ENCODE assay signal across 15 cellular contexts in genomic region chr11:62116458-62116857, GRCh38. TPM values are rescaled to one million over a fixed set of nuclear protein-coding genes. Genes with fewer than 3 reads are reported as not detected.
A peak's percentile ranks its signal among the peaks of the same experiment; 100 is the strongest.
DNase-seq lines count a peak whose midpoint lies in the region; ATAC-seq and TF ChIP-seq lines count a peak whose summit lies in the region.
"Had no signal": no experiment of that assay in that cellular context is flagged by ENCODE, and none has a peak within 500 bp of the region (broad histone marks: within the 10 kb centered on the region; RNA-seq: fewer than 3 reads in every experiment).

No MANE protein-coding gene starts in this region.

- CTCF ChIA-PET in WTC11 (lab: Charles Lee): interaction anchor here (1.0 to 1.2 kb wide), 2 partner anchors 8 to 34 kb away, joined by 3 read pairs; no protein-coding TSS in a partner anchor
- CTCF ChIA-PET in activated CD4-positive, alpha-beta T cell treated with anti-CD3 and anti-CD28 coated beads for 36 hours (lab: Charles Lee): interaction anchor here (1.4 to 2.1 kb wide), 3 partner anchors 9 to 219 kb away, joined by 4 to 8 read pairs (median 7); no protein-coding TSS in a partner anchor

- H3K4me3 ChIP-seq in fibroblast of mammary gland (ENCODE audit: control insufficient read depth, low read depth, low read length): no peak overlapping the region
- H3K4me3 ChIP-seq: BLaER1, HAP-1 had no signal

- H3K4me1 Mint-ChIP-seq in WTC11: no peaks in the 10 kb centered on the region
- H3K4me1 Mint-ChIP-seq in activated CD4-positive, alpha-beta T cell treated with anti-CD3 and anti-CD28 coated beads for 36 hours: no peaks in the 10 kb centered on the region

- H3K27ac Mint-ChIP-seq in WTC11: no peak overlapping the region
- no peak overlapping the region for H3K27ac Mint-ChIP-seq in activated CD4-positive, alpha-beta T cell treated with anti-CD3 and anti-CD28 coated beads for 36 hours
- H3K27ac Mint-ChIP-seq: CD8-positive, alpha-beta memory T cell had no signal

- H3K27me3 Mint-ChIP-seq in WTC11 (ENCODE audit: low read depth): peaks cover 2% of the 10 kb centered on the region; the same call in 1 of the 2 replicates
- H3K27me3 Mint-ChIP-seq in activated CD4-positive, alpha-beta T cell treated with anti-CD3 and anti-CD28 coated beads for 36 hours: no peaks in the 10 kb centered on the region
- H3K27me3 Mint-ChIP-seq: CD8-positive, alpha-beta memory T cell had no signal

- POLR2A ChIA-PET in WTC11 (lab: Charles Lee): no interaction called here
- POLR2A ChIA-PET in activated CD4-positive, alpha-beta T cell treated with anti-CD3 and anti-CD28 coated beads for 36 hours (lab: Charles Lee): no interaction called here

- intact Hi-C loops in activated CD4-positive, alpha-beta T cell treated with anti-CD3 and anti-CD28 coated beads for 36 hours (cut with DNase I, micrococcal nuclease): no loop called here

- H3K9me3 Mint-ChIP-seq in WTC11: peaks cover 16% of the 10 kb centered on the region
- H3K9me3 Mint-ChIP-seq in activated CD4-positive, alpha-beta T cell treated with anti-CD3 and anti-CD28 coated beads for 36 hours (ENCODE audit: low read depth): peaks cover 8% of the 10 kb centered on the region

- no peak for ATAC-seq in WTC11
- ATAC-seq in activated CD4-positive, alpha-beta T cell treated with anti-CD3 and anti-CD28 coated beads for 36 hours: no peak

- TF ChIP-seq CTCF in WTC11 (IDR thresholded peaks at IDR 0.05) (no peak), fibroblast of mammary gland (conservative IDR thresholded peaks at IDR 0.05; ENCODE audit: control insufficient read depth, insufficient read depth, low read depth, low read length) (peak; percentile 12)

- peaks cover 6% of the 10 kb centered on the region for H3K36me3 Mint-ChIP-seq in WTC11
- H3K36me3 Mint-ChIP-seq in activated CD4-positive, alpha-beta T cell treated with anti-CD3 and anti-CD28 coated beads for 36 hours (ENCODE audit: low read depth): no peaks in the 10 kb centered on the region

- H3K4me3 Mint-ChIP-seq in WTC11: no peak overlapping the region
- no peak overlapping the region for H3K4me3 Mint-ChIP-seq in activated CD4-positive, alpha-beta T cell treated with anti-CD3 and anti-CD28 coated beads for 36 hours
- H3K4me3 Mint-ChIP-seq: CD8-positive, alpha-beta memory T cell had no signal

- peak; percentile 18 for DNase-seq in DMS53 (lab: John Stamatoyannopoulos, UW)
- DNase-seq in DMS53 treated with DMSO at 0.1 percent for 48 hours (lab: John Stamatoyannopoulos, UW; ENCODE audit: unreplicated experiment): no peak
- DNase-seq in WTC11 (ENCODE audit: low spot score): no peak
- DNase-seq in fibroblast of mammary gland (ENCODE audit: low read depth): peak; percentile 34
- no peak for DNase-seq in NCI-H2227 (lab: John Stamatoyannopoulos, UW; ENCODE audit: unreplicated experiment)
- DNase-seq in activated CD4-positive, alpha-beta T cell treated with anti-CD3 and anti-CD28 coated beads for 36 hours: no peak
- no peak for DNase-seq in activated CD4-positive, CD25-positive, alpha-beta regulatory T cell (lab: John Stamatoyannopoulos, UW)
- no peak for DNase-seq in activated CD4-positive, alpha-beta T cell treated with anti-CD3 and anti-CD28 coated beads for 1 hour
- DNase-seq: Caco-2; CD8-positive, alpha-beta memory T cell; GOT3; IMR-90; KG1 had no signal

TF ChIP-seq in WTC11, 78 proteins besides CTCF, POLR2A, EP300 and RAD21:
- no peak for TF ChIP-seq ATF3 (CRISPR knock-in tag; conservative IDR thresholded peaks at IDR 0.05)
- TF ChIP-seq GTF2I (CRISPR knock-in tag; conservative IDR thresholded peaks at IDR 0.05): 0 out of 2 replicates have a peak, but pooled peaks have one; percentile 49
- TF ChIP-seq E2F4 (CRISPR knock-in tag; IDR thresholded peaks at IDR 0.05; ENCODE audit: borderline replicate concordance, low read depth): no peak

RNA-seq across cellular contexts. Expression of gene INCENP, which starts 7.4 kb away (rescaled TPM):
- total RNA-seq in WTC11 (2021): 125 to 158 TPM (median 126 TPM) in 3 replicates
- 100 to 1,000 TPM; 125 to 140 TPM for total RNA-seq in activated CD4-positive, alpha-beta T cell treated with anti-CD3 and anti-CD28 coated beads for 36 hours

Comparison
In these comparisons a context has a peak if more than half of its experiments do, and no peak if none do; other contexts are left out.
1. DNase-seq: peak in DMS53 (single experiment) and fibroblast of mammary gland (single experiment); none in DMS53 treated with DMSO at 0.1 percent for 48 hours (single experiment), WTC11 (single experiment), NCI-H2227 (single experiment), activated CD4-positive, alpha-beta T cell treated with anti-CD3 and anti-CD28 coated beads for 36 hours (single experiment), activated CD4-positive, CD25-positive, alpha-beta regulatory T cell (0 of 4) and activated CD4-positive, alpha-beta T cell treated with anti-CD3 and anti-CD28 coated beads for 1 hour (single experiment).